ENCODE assay signal across 20 cellular contexts in genomic region chr15:35427496-35427895, GRCh38.
DNase-seq lines count a peak whose midpoint lies in the region; ATAC-seq and TF ChIP-seq lines count a peak whose summit lies in the region.
"Had no signal": no experiment of that assay in that cellular context is flagged by ENCODE, and none has a peak within 500 bp of the region (broad histone marks: within the 10 kb centered on the region; RNA-seq: fewer than 3 reads in every experiment).

No MANE protein-coding gene starts in this region.

- no peak overlapping the region for H2AK9ac ChIP-seq in IMR-90 (replicated peaks; ENCODE audit: low read depth, low read length, poor library complexity)

- in situ Hi-C loops in IMR-90 (cut with MboI; ENCODE audit: low sequenced_read_pairs) = no loop called here

- no peaks in the 10 kb centered on the region for H3K9me1 ChIP-seq in IMR-90 (ENCODE audit: insufficient read depth, low read length)

- H3K79me2 ChIP-seq in ACC112 (ENCODE audit: control insufficient read depth, insufficient read depth, low read length, unreplicated experiment) = no peaks in the 10 kb centered on the region

- no peak for TF ChIP-seq RAD21 in IMR-90 (IDR thresholded peaks at IDR 0.05; ENCODE audit: low read length)

- H3K79me1 ChIP-seq in IMR-90 (ENCODE audit: low read depth in 1 of 2, low read length in 2 of 2) (no peaks in the 10 kb centered on the region), mesenchymal stem cell (replicated peaks; ENCODE audit: low read length, poor library complexity, severe bottlenecking) (no peaks in the 10 kb centered on the region)

- H3K4me1 Mint-ChIP-seq in chondrocyte (ENCODE audit: low read depth) (peaks cover 20% of the 10 kb centered on the region), T-cell (no peaks in the 10 kb centered on the region)

- no peak overlapping the region for H2BK12ac ChIP-seq in mesenchymal stem cell (ENCODE audit: low read length in 2 of 2)

- H3K4me3 Mint-ChIP-seq in chondrocyte (ENCODE audit: unreplicated experiment) (no peak overlapping the region), T-cell (no peak overlapping the region)

- H3K4me3 ChIP-seq in ACC112 (ENCODE audit: low read depth, low read length) (no peak overlapping the region), IMR-90 (ENCODE audit: insufficient read depth, low read depth, low read length) (no peak overlapping the region), mesenchymal stem cell (ENCODE audit: insufficient read depth in 1 of 2, low read depth in 1 of 2, low read length in 2 of 2) (no peak overlapping the region)
- H3K4me3 ChIP-seq: PC-9, SJSA1 had no signal

- intact Hi-C loops in IMR-90 (cut with micrococcal nuclease) = no loop called here

- H3K18ac ChIP-seq in IMR-90 (ENCODE audit: low read depth, low read length) (0 out of 2 replicates have a peak overlapping the region, but pooled peaks have one; percentile 36), mesenchymal stem cell (ENCODE audit: low read depth in 1 of 2, low read length in 2 of 2) (no peak overlapping the region)

- DNase-seq in IMR-90 (no peak), chondrocyte (ENCODE audit: low spot score) (no peak), mesenchymal stem cell (no peak), HPDE6-E6E7 (ENCODE audit: extremely low spot score) (no peak), T-helper 2 cell (no peak), T-cell (no peak)
- DNase-seq: 8988T, Calu3, DND-41, KG1, MM.1S, NCI-H1694 treated with DMSO at 0.1 percent for 48 hours, NCI-H2081, NCI-H2227 treated with DMSO at 0.1 percent for 48 hours, NCI-H526 treated with DMSO at 0.1 percent for 48 hours, Right ventricle myocardium superior had no signal

- no peaks in the 10 kb centered on the region for H3K36me3 Mint-ChIP-seq in chondrocyte (ENCODE audit: low read depth)
- peaks cover 44% of the 10 kb centered on the region for H3K36me3 Mint-ChIP-seq in T-cell

- H4K20me1 ChIP-seq in IMR-90 (ENCODE audit: insufficient read depth, low read length) = no peaks in the 10 kb centered on the region

- no peaks in the 10 kb centered on the region for H3K27me3 Mint-ChIP-seq in chondrocyte (ENCODE audit: low read depth)
- H3K27me3 Mint-ChIP-seq in T-cell = no peaks in the 10 kb centered on the region

- H3K27ac Mint-ChIP-seq in chondrocyte (ENCODE audit: unreplicated experiment) (peak overlapping the region; percentile 77), T-cell (no peak overlapping the region)

- no TSS peak for BruUV-seq in IMR-90 (replicated peaks; lab: Mats Ljungman, UMichigan)

- TF ChIP-seq CTCF in IMR-90 (conservative IDR thresholded peaks at IDR 0.05; ENCODE audit: low read depth, low read length) = no peak
- TF ChIP-seq CTCF in chondrocyte (IDR thresholded peaks at IDR 0.05) = no peak

- H4K5ac ChIP-seq in IMR-90 (ENCODE audit: low read depth, low read length) = no peak overlapping the region

- H3K4ac ChIP-seq in IMR-90 (ENCODE audit: low read depth, low read length) (no peak overlapping the region), mesenchymal stem cell (ENCODE audit: low read depth in 1 of 2, low read length in 2 of 2) (no peak overlapping the region)

- H2BK20ac ChIP-seq in IMR-90 (ENCODE audit: low read depth, low read length) = no peak overlapping the region

- H3K9me3 Mint-ChIP-seq in chondrocyte (ENCODE audit: low read depth) = peaks cover 10% of the 10 kb centered on the region
- peaks cover 0 to 5% (median 4%) of the 10 kb centered on the region in 3 donors for H3K9me3 Mint-ChIP-seq in T-cell

- no peak for TF ChIP-seq POLR2A in IMR-90 (IDR thresholded peaks at IDR 0.05; ENCODE audit: low read depth, low read length)

- no peaks in the 10 kb centered on the region for H3K27me3 ChIP-seq in ACC112 (ENCODE audit: insufficient read depth, low read length)
- H3K27me3 ChIP-seq in IMR-90 (ENCODE audit: control insufficient read depth, insufficient read depth, low read length) = no peaks in the 10 kb centered on the region
- H3K27me3 ChIP-seq in mesenchymal stem cell (ENCODE audit: control insufficient read depth in 1 of 2, insufficient read depth in 1 of 2, low read length in 2 of 2) = no peaks in the 10 kb centered on the region
- H3K27me3 ChIP-seq: SJSA1 had no signal

- no peak overlapping the region for H2BK15ac ChIP-seq in IMR-90 (ENCODE audit: low read depth, low read length)
- H2BK15ac ChIP-seq in mesenchymal stem cell (ENCODE audit: low read depth, poor library complexity, severe bottlenecking) = no peak overlapping the region

- CTCF ChIA-PET in IMR-90 (lab: Yijun Ruan, JAX) (interaction anchor here (1.2 kb wide), 1 partner anchor 17 kb away, joined by 4 read pairs; no protein-coding TSS in a partner anchor), T-cell (lab: Charles Lee) (no interaction called here)

- H3K23ac ChIP-seq in IMR-90 (ENCODE audit: low read depth, low read length) (no peak overlapping the region), mesenchymal stem cell (ENCODE audit: low read length in 2 of 2) (no peak overlapping the region)

- H4K91ac ChIP-seq in IMR-90 (ENCODE audit: insufficient read depth, low read depth, low read length) = no peak overlapping the region
- no peak overlapping the region for H4K91ac ChIP-seq in mesenchymal stem cell (ENCODE audit: low read length)

- H3K27ac ChIP-seq in ACC112 (ENCODE audit: low read depth, low read length) (peak overlapping the region; percentile 50), IMR-90 (ENCODE audit: insufficient read depth, low read length) (no peak overlapping the region), mesenchymal stem cell (ENCODE audit: low read length, poor library complexity, severe bottlenecking) (peak overlapping the region; percentile 34)
- H3K27ac ChIP-seq: PC-9 had no signal

- no peaks in the 10 kb centered on the region for H3K9me3 ChIP-seq in IMR-90 (ENCODE audit: control insufficient read depth, insufficient read depth, low read length)
- peaks cover 4% of the 10 kb centered on the region for H3K9me3 ChIP-seq in mesenchymal stem cell (ENCODE audit: control insufficient read depth, low read length)
- H3K9me3 ChIP-seq: SJSA1 had no signal

- no peak overlapping the region for H3K14ac ChIP-seq in IMR-90 (replicated peaks; ENCODE audit: low read depth, low read length)
- H3K14ac ChIP-seq in mesenchymal stem cell (ENCODE audit: low read length in 2 of 2) = no peak overlapping the region

- peaks cover 17% of the 10 kb centered on the region for H3K4me1 ChIP-seq in ACC112 (ENCODE audit: control insufficient read depth, insufficient read depth, low read length, unreplicated experiment)
- H3K4me1 ChIP-seq in IMR-90 (ENCODE audit: control insufficient read depth, insufficient read depth, low read length) = peaks cover 2% of the 10 kb centered on the region
- no peaks in the 10 kb centered on the region for H3K4me1 ChIP-seq in mesenchymal stem cell (ENCODE audit: control insufficient read depth, insufficient read depth, low read depth, low read length)

- H2BK120ac ChIP-seq in IMR-90 (ENCODE audit: low read depth, low read length) = no peak overlapping the region
- H2BK120ac ChIP-seq in mesenchymal stem cell (ENCODE audit: low read depth, low read length) = no peak overlapping the region

- H3K4me2 ChIP-seq in IMR-90 (ENCODE audit: low read depth, low read length) = no peak overlapping the region
- H3K4me2 ChIP-seq in mesenchymal stem cell (ENCODE audit: low read length, poor library complexity, severe bottlenecking) = no peak overlapping the region
- H3K4me2 ChIP-seq: PC-9 had no signal

- H3K36me3 ChIP-seq in ACC112 (ENCODE audit: insufficient read depth, low read length) = no peaks in the 10 kb centered on the region
- H3K36me3 ChIP-seq in IMR-90 (ENCODE audit: control insufficient read depth, insufficient read depth, low read length) = no peaks in the 10 kb centered on the region
- H3K36me3 ChIP-seq in mesenchymal stem cell (ENCODE audit: control insufficient read depth in 1 of 2, insufficient read depth in 2 of 2, low read depth in 1 of 2, low read length in 2 of 2) = no peaks in the 10 kb centered on the region
- H3K36me3 ChIP-seq: SJSA1 had no signal

- H3K56ac ChIP-seq in IMR-90 (ENCODE audit: extremely low read depth, insufficient read depth, low read length) = no peak overlapping the region

- H2AK5ac ChIP-seq in IMR-90 (ENCODE audit: low read depth, low read length) (no peak overlapping the region), mesenchymal stem cell (ENCODE audit: low read length, severe bottlenecking) (no peak overlapping the region)

- no peak for ATAC-seq in IMR-90 (ENCODE audit: low read depth)
- no peak for ATAC-seq in GM19324 (IDR thresholded peaks at IDR 0.05; ENCODE audit: low FRiP score, unreplicated experiment)
- no peak for ATAC-seq in T-cell (replicated peaks in 1 of 4)

- H2AFZ ChIP-seq in ACC112 (ENCODE audit: low read length, unreplicated experiment) (peak overlapping the region; percentile 66), IMR-90 (replicated peaks; ENCODE audit: low read length, poor library complexity) (no peak overlapping the region), mesenchymal stem cell (ENCODE audit: low read depth, low read length) (no peak overlapping the region)
- H2AFZ ChIP-seq: PC-9 had no signal

- H2BK5ac ChIP-seq in IMR-90 (ENCODE audit: low read depth, low read length, poor library complexity, severe bottlenecking) (no peak overlapping the region), mesenchymal stem cell (ENCODE audit: low read depth, low read length, poor library complexity, severe bottlenecking) (no peak overlapping the region)

- no peak overlapping the region for H3K9ac ChIP-seq in IMR-90 (ENCODE audit: low read depth, low read length)
- H3K9ac ChIP-seq in mesenchymal stem cell (ENCODE audit: low read length) = no peak overlapping the region

- H4K8ac ChIP-seq in IMR-90 (ENCODE audit: low read depth in 2 of 2, low read length in 2 of 2) (no peak overlapping the region), mesenchymal stem cell (ENCODE audit: low read length) (no peak overlapping the region)

- dilution Hi-C loops in IMR-90 (cut with HindIII; ENCODE audit: low sequenced_read_pairs, unreplicated experiment) = no loop called here

- POLR2A ChIA-PET in IMR-90 (lab: Charles Lee; ENCODE audit: unreplicated experiment) = no interaction called here
- POLR2A ChIA-PET in T-cell (lab: Charles Lee) = interaction anchor here in 1 of 2 donors (0.6 kb wide), 1 partner anchor 41 kb away, joined by 3 read pairs; no protein-coding TSS in a partner anchor

TF ChIP-seq in IMR-90, 13 proteins besides CTCF, POLR2A, EP300 and RAD21 (continues in another document):
- no peak for TF ChIP-seq MAFK (IDR thresholded peaks at IDR 0.05; ENCODE audit: low read depth, low read length)
- TF ChIP-seq SMC3 (IDR thresholded peaks at IDR 0.05; ENCODE audit: low read depth, low read length) = no peak
- TF ChIP-seq MAZ (IDR thresholded peaks at IDR 0.05; ENCODE audit: borderline replicate concordance, low read depth, low read length) = no peak
- no peak for TF ChIP-seq NFE2L2 (IDR thresholded peaks at IDR 0.05; ENCODE audit: low read depth, low read length)
